8 cellular contexts compared by ENCODE assay signal in the genomic region with DNA sequence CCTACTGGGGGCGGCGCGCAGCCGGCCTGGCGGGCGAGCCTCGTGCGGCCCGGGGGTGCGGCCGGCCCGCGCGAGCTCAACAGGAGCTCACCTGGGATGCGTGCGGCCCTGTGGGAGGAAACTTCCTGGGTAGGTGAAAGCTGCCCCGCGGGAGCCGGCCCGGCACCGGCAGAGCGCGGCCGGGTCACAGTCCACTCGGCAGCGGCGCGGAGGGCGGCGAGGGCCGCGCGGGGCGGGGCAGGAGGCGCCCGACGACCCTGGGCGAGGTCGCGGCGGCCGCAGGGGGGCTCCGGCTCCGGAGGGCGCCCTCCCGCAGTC. TPM values are rescaled to one million over a fixed set of nuclear protein-coding genes. Genes with fewer than 3 reads are reported as not detected.
DNase-seq lines count a peak whose midpoint lies in the region; ATAC-seq and TF ChIP-seq lines count a peak whose summit lies in the region.

No MANE protein-coding gene starts in this region.

- no peak for TF ChIP-seq POLR2A in lower leg skin (IDR thresholded peaks at IDR 0.05)

- peaks cover 20 to 63% of the 10 kb centered on the region in 2 donors for H3K4me1 Mint-ChIP-seq in stimulated activated naive B cell treated with anti-CD40 and anti-IgM and Interleukin-4, amounts not matched to agents 10 μg/mL and 1 μg/mL and 100 μg/mL, for 72 hours

- TF ChIP-seq CTCF in AG09309 (IDR thresholded peaks at IDR 0.05; ENCODE audit: control insufficient read depth, insufficient read depth, low read depth, low read length, missing control alignments): no peak
- TF ChIP-seq CTCF in lower leg skin (IDR thresholded peaks at IDR 0.05): no peak

- intact Hi-C loops in lower leg skin (cut with DNase I; ENCODE audit: low total_unique reads): no loop called here

- H3K4me3 Mint-ChIP-seq in stimulated activated naive B cell treated with anti-CD40 and anti-IgM and Interleukin-4, amounts not matched to agents 10 μg/mL and 1 μg/mL and 100 μg/mL, for 72 hours: peak overlapping the region; percentile 96 to 98

- DNase-seq in AG09309 (ENCODE audit: low read depth) (no peak), T-helper 22 cell (ENCODE audit: low read depth) (peak; percentile 30), lower leg skin (ENCODE audit: low spot score in 2 of 2) (peak; percentile 28 to 87), NCI-H2196 (lab: John Stamatoyannopoulos, UW; ENCODE audit: unreplicated experiment) (no peak)
- DNase-seq in central memory CD4-positive, alpha-beta T cell: peak; percentile 46
- DNase-seq in stimulated activated naive B cell treated with anti-CD40 and anti-IgM and Interleukin-4, amounts not matched to agents 10 μg/mL and 1 μg/mL and 100 μg/mL, for 72 hours: no peak

- H3K4me3 ChIP-seq in AG09309 (ENCODE audit: control insufficient read depth, low read depth, low read length) (peak overlapping the region; percentile 94), lower leg skin (ENCODE audit: low read depth, poor library complexity, severe bottlenecking) (peak overlapping the region; percentile 89)

- peaks cover 2 to 20% of the 10 kb centered on the region in 2 donors for H3K36me3 Mint-ChIP-seq in stimulated activated naive B cell treated with anti-CD40 and anti-IgM and Interleukin-4, amounts not matched to agents 10 μg/mL and 1 μg/mL and 100 μg/mL, for 72 hours

- peaks cover 0 to 3% of the 10 kb centered on the region in 2 donors for H3K9me3 Mint-ChIP-seq in stimulated activated naive B cell treated with anti-CD40 and anti-IgM and Interleukin-4, amounts not matched to agents 10 μg/mL and 1 μg/mL and 100 μg/mL, for 72 hours

- peak overlapping the region; percentile 95 for H3K27ac Mint-ChIP-seq in stimulated activated naive B cell treated with anti-CD40 and anti-IgM and Interleukin-4, amounts not matched to agents 10 μg/mL and 1 μg/mL and 100 μg/mL, for 72 hours

- ATAC-seq in GM19035 (IDR thresholded peaks at IDR 0.05; ENCODE audit: unreplicated experiment) (peak; percentile 46), HG03135 (IDR thresholded peaks at IDR 0.05; ENCODE audit: unreplicated experiment) (peak; percentile 40)
- ATAC-seq in stimulated activated naive B cell treated with anti-CD40 and anti-IgM and Interleukin-4, amounts not matched to agents 10 μg/mL and 1 μg/mL and 100 μg/mL, for 72 hours (replicated peaks): peak; percentile 67 to 68

- WGBS in lower leg skin, 2 donors: 0 to 2% methylated on average over 22 to 25 of the region's 46 CpGs

- H3K27me3 Mint-ChIP-seq in stimulated activated naive B cell treated with anti-CD40 and anti-IgM and Interleukin-4, amounts not matched to agents 10 μg/mL and 1 μg/mL and 100 μg/mL, for 72 hours: no peaks in the 10 kb centered on the region

RNA-seq across cellular contexts. Expression of a gene that starts 0.4 kb away (rescaled TPM):
- total RNA-seq in lower leg skin: 10 to 100 TPM; 56.9 to 80.5 (median 64.3) TPM

Comparison
In these comparisons a context has a peak if more than half of its experiments do, and no peak if none do; other contexts are left out.
1. DNase-seq: peak in T-helper 22 cell (single experiment), central memory CD4-positive, alpha-beta T cell (single experiment) and lower leg skin (2 of 2); none in AG09309 (single experiment), stimulated activated naive B cell treated with anti-CD40 and anti-IgM and Interleukin-4, amounts not matched to agents 10 μg/mL and 1 μg/mL and 100 μg/mL, for 72 hours (single experiment) and NCI-H2196 (single experiment).
2. Peak in every context shown above with its lines, with median percentiles within 50 percentile points of each other: ATAC-seq.